8 cellular contexts compared by ENCODE assay signal in genomic region chr10:93993782-93994668, GRCh38. TPM values are rescaled to one million over a fixed set of nuclear protein-coding genes. Genes with fewer than 3 reads are reported as not detected.
DNase-seq lines count a peak whose midpoint lies in the region; ATAC-seq and TF ChIP-seq lines count a peak whose summit lies in the region.

Gene PLCE1 (plus strand): TSS chr10:93993931. CDS start chr10:94031047, 37,116 bp downstream.

- TF ChIP-seq CTCF in BJ (IDR thresholded peaks at IDR 0.05; ENCODE audit: insufficient read depth, low read depth, low read length): no peak

- no peak for DNase-seq in BJ (ENCODE audit: low read depth)
- DNase-seq in NCI-H146 treated with DMSO at 0.1 percent for 48 hours (lab: John Stamatoyannopoulos, UW; ENCODE audit: unreplicated experiment): peak; percentile 68
- peak; percentile 85 for DNase-seq in astrocyte of the hippocampus (ENCODE audit: low read depth, low spot score)
- DNase-seq in sciatic nerve (ENCODE audit: low spot score): peak; percentile 69
- no peak for DNase-seq in NCI-H446 treated with DMSO at 0.1 percent for 48 hours (lab: John Stamatoyannopoulos, UW)

- CTCF ChIA-PET in BJ (lab: Yijun Ruan, JAX): interaction anchor here (0.8 kb wide), 2 partner anchors 34 to 78 kb away, joined by 3 read pairs; no protein-coding TSS in a partner anchor

- intact Hi-C loops in sciatic nerve (cut with DNase I): no loop called here

- H3K4me3 ChIP-seq in BJ (ENCODE audit: low read depth, low read length): peak within 1 kb of the TSS; percentile 70
- H3K4me3 ChIP-seq in iPS-11a (ENCODE audit: low read depth, low read length): peak within 1 kb of the TSS; percentile 50

- H3K27me3 ChIP-seq in BJ (ENCODE audit: control insufficient read depth, insufficient read depth, low read length): no peaks in the 10 kb centered on the region

- H3K36me3 ChIP-seq in BJ (ENCODE audit: control insufficient read depth, insufficient read depth, low read length): no peaks in the 10 kb centered on the region

- ATAC-seq in GM19438 (IDR thresholded peaks at IDR 0.05; ENCODE audit: low read depth, unreplicated experiment): peak; percentile 60
- peak; percentile 76 for ATAC-seq in sciatic nerve
- no peak for ATAC-seq in GM18907 (IDR thresholded peaks at IDR 0.05; ENCODE audit: unreplicated experiment)

- POLR2A ChIA-PET in BJ (lab: Charles Lee): no interaction called here

RNA-seq across cellular contexts. Expression of gene PLCE1, which starts in this region (rescaled TPM):
- 3.3 and 3.7 TPM in 2 replicates for polyA plus RNA-seq in BJ (2011; rRNA removed)
- polyA minus RNA-seq in BJ (2011; rRNA and poly(A)+ RNA removed): 6.9 and 9.6 TPM in 2 replicates
- total RNA-seq in sciatic nerve: 16.9 TPM

Comparison
In these comparisons a context has a peak if more than half of its experiments do, and no peak if none do; other contexts are left out.
1. DNase-seq: peak in NCI-H146 treated with DMSO at 0.1 percent for 48 hours (single experiment), astrocyte of the hippocampus (single experiment) and sciatic nerve (single experiment); none in BJ (single experiment) and NCI-H446 treated with DMSO at 0.1 percent for 48 hours (single experiment).